Comparison of ENCODE assay signal across 20 cellular contexts in the genomic region with DNA sequence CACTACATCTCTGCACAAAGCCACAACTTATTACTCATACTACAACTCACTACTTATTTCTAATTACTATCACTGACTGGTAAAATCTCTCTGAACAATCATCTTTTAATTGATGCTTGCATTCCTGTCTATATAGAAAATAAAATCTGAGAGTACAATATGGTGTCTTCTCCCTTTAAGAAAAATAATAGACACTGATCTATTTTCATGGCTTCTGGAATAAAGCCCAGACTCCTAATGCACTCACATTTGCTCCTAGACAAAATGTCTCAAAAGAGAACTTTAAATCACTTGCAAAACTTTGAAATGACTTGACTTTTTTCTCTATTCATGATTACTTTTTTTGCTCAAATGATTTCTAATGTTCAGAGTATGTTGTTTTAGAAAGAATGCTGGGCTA.
"Had no signal": no experiment of that assay in that cellular context is flagged by ENCODE, and none has a peak within 500 bp of the region (broad histone marks: within the 10 kb centered on the region; RNA-seq: fewer than 3 reads in every experiment).

No MANE protein-coding gene starts in this region.

- H3K4me1 Mint-ChIP-seq: activated CD8-positive, alpha-beta memory T cell treated with anti-CD3 and anti-CD28 coated beads, Interleukin-2, amount 10 ng/mL, durations not matched to agents 7 days and 5 days; activated naive CD8-positive, alpha-beta T cell treated with anti-CD3 and anti-CD28 coated beads, Interleukin-2, amount 50 U/mL, for 24 hours had no signal

- H3K27me3 Mint-ChIP-seq: activated CD4-positive, alpha-beta memory T cell treated with anti-CD3 and anti-CD28 coated beads for 36 hours; activated CD8-positive, alpha-beta memory T cell treated with anti-CD3 and anti-CD28 coated beads, Interleukin-2, amount 10 ng/mL, durations not matched to agents 7 days and 5 days; activated naive CD8-positive, alpha-beta T cell treated with anti-CD3 and anti-CD28 coated beads, Interleukin-2, amount 50 U/mL, for 24 hours; progenitor cell of endocrine pancreas had no signal

- DNase-seq: activated CD4-positive, alpha-beta memory T cell treated with anti-CD3 and anti-CD28 coated beads for 36 hours; activated CD8-positive, alpha-beta memory T cell treated with anti-CD3 and anti-CD28 coated beads, Interleukin-2, amount 10 ng/mL, durations not matched to agents 7 days and 5 days; activated naive CD4-positive, alpha-beta T cell treated with Interleukin-2 at 50 U/mL for 16 hours; activated naive CD8-positive, alpha-beta T cell treated with anti-CD3 and anti-CD28 coated beads, Interleukin-2, amount 50 U/mL, for 24 hours; aorta; cerebellar nuclear complex; effector memory CD4-positive, alpha-beta T cell; midbrain; occipital lobe; stimulated activated CD4-positive, alpha-beta T cell treated with anti-CD3 and anti-CD28 coated beads, Interleukin-12 subunit alpha, Interleukin-12 subunit beta, amount 100 ng/mL, for 4 hours; stimulated activated CD4-positive, alpha-beta T cell treated with anti-CD3 and anti-CD28 coated beads, Interleukin-1b, Interleukin-23, amount 100 ng/mL, for 48 hours; stimulated activated CD8-positive, alpha-beta memory T cell treated with anti-CD3 and anti-CD28 coated beads, Interleukin-4, amount 100 ng/mL, for 48 hours; stimulated activated naive CD4-positive, alpha-beta T cell; tibial artery; WERI-Rb-1 had no signal

- H3K9me3 ChIP-seq: esophagus muscularis mucosa, tibial artery had no signal

- ATAC-seq: activated CD8-positive, alpha-beta memory T cell treated with anti-CD3 and anti-CD28 coated beads, Interleukin-2, amount 10 ng/mL, durations not matched to agents 7 days and 5 days; activated naive CD8-positive, alpha-beta T cell treated with anti-CD3 and anti-CD28 coated beads, Interleukin-2, amount 50 U/mL, for 24 hours; left lobe of liver had no signal

- H3K4me3 ChIP-seq: esophagus muscularis mucosa, lung, tibial artery had no signal

- H3K4me3 Mint-ChIP-seq: activated CD4-positive, alpha-beta memory T cell treated with anti-CD3 and anti-CD28 coated beads for 36 hours; activated CD8-positive, alpha-beta memory T cell treated with anti-CD3 and anti-CD28 coated beads, Interleukin-2, amount 10 ng/mL, durations not matched to agents 7 days and 5 days; activated naive CD8-positive, alpha-beta T cell treated with anti-CD3 and anti-CD28 coated beads, Interleukin-2, amount 50 U/mL, for 24 hours had no signal

- H3K27ac Mint-ChIP-seq: activated CD4-positive, alpha-beta memory T cell treated with anti-CD3 and anti-CD28 coated beads for 36 hours; activated CD8-positive, alpha-beta memory T cell treated with anti-CD3 and anti-CD28 coated beads, Interleukin-2, amount 10 ng/mL, durations not matched to agents 7 days and 5 days; activated naive CD8-positive, alpha-beta T cell treated with anti-CD3 and anti-CD28 coated beads, Interleukin-2, amount 50 U/mL, for 24 hours; activated T-helper 2 cell treated with anti-CD3 and anti-CD28 coated beads, Interferon-gamma antibody, Interleukin-2, Interleukin-4, amounts not matched to agents 10 μg/mL and 5 μg/mL and 100 μg/mL, durations not matched to agents 14 hours and 24 hours and 36 hours; progenitor cell of endocrine pancreas had no signal

- H3K27ac ChIP-seq: WERI-Rb-1 had no signal

- H3K27me3 ChIP-seq: esophagus muscularis mucosa, tibial artery had no signal

- H3K9me3 Mint-ChIP-seq: activated CD4-positive, alpha-beta memory T cell treated with anti-CD3 and anti-CD28 coated beads for 36 hours; activated naive CD8-positive, alpha-beta T cell treated with anti-CD3 and anti-CD28 coated beads, Interleukin-2, amount 50 U/mL, for 24 hours; activated T-helper 2 cell treated with anti-CD3 and anti-CD28 coated beads, Interferon-gamma antibody, Interleukin-2, Interleukin-4, amounts not matched to agents 10 μg/mL and 5 μg/mL and 100 μg/mL, durations not matched to agents 14 hours and 24 hours and 36 hours had no signal
